In genomic region chrX:49271341-49271740, GRCh38 we compare ENCODE assay signal across 7 cellular contexts. TPM values are rescaled to one million over a fixed set of nuclear protein-coding genes. Genes with fewer than 3 reads are reported as not detected.
DNase-seq lines count a peak whose midpoint lies in the region; ATAC-seq and TF ChIP-seq lines count a peak whose summit lies in the region.
"Had no signal": no experiment of that assay in that cellular context is flagged by ENCODE, and none has a peak within 500 bp of the region (broad histone marks: within the 10 kb centered on the region; RNA-seq: fewer than 3 reads in every experiment).

No MANE protein-coding gene starts in this region.

- peaks cover 4% of the 10 kb centered on the region for H3K36me3 Mint-ChIP-seq in type B pancreatic cell

- H3K9me3 Mint-ChIP-seq in type B pancreatic cell = no peaks in the 10 kb centered on the region

- ATAC-seq in left cardiac atrium (no peak), HG03045 (IDR thresholded peaks at IDR 0.05; ENCODE audit: unreplicated experiment) (no peak)

- H3K4me1 ChIP-seq in left ventricle myocardium inferior = peaks cover 37% of the 10 kb centered on the region
- peaks cover 24 to 27% of the 10 kb centered on the region in 2 donors for H3K4me1 ChIP-seq in duodenal mucosa (ENCODE audit: control insufficient read depth in 1 of 2, insufficient read depth in 2 of 2, low read length in 2 of 2)

- peak overlapping the region in 1 of 2 donors; percentile 10 for H3K9ac ChIP-seq in duodenal mucosa (ENCODE audit: low read depth in 1 of 2, low read length in 2 of 2)

- H3K9me3 ChIP-seq in left ventricle myocardium inferior (replicated peaks) = no peaks in the 10 kb centered on the region
- H3K9me3 ChIP-seq in duodenal mucosa (ENCODE audit: control insufficient read depth in 1 of 2, low read length in 2 of 2) = no peaks in the 10 kb centered on the region

- peak overlapping the region; percentile 81 for H3K4me3 Mint-ChIP-seq in type B pancreatic cell

- H3K4me3 ChIP-seq in left ventricle myocardium inferior (peak overlapping the region; percentile 82), duodenal mucosa (ENCODE audit: low read depth in 1 of 2, low read length in 2 of 2) (peak overlapping the region; percentile 58 to 63)

- peak overlapping the region; percentile 95 for H3K27ac ChIP-seq in left ventricle myocardium inferior (replicated peaks)
- no peak overlapping the region for H3K27ac ChIP-seq in duodenal mucosa (ENCODE audit: low read depth, low read length)

- intact Hi-C loops in left ventricle myocardium inferior (cut with micrococcal nuclease) (no loop called here), left cardiac atrium (cut with DNase I) (loop anchor here in 1 of 2 donors (10.0 kb wide), 1 partner anchor 117 kb away; no protein-coding TSS in a partner anchor)

- H3K27me3 ChIP-seq in left ventricle myocardium inferior (ENCODE audit: low read depth) = no peaks in the 10 kb centered on the region
- H3K27me3 ChIP-seq in duodenal mucosa (ENCODE audit: control insufficient read depth in 1 of 2, insufficient read depth in 2 of 2, low read length in 2 of 2) = no peaks in the 10 kb centered on the region

- H3K27me3 Mint-ChIP-seq in type B pancreatic cell = no peaks in the 10 kb centered on the region

- H3K4me1 Mint-ChIP-seq in type B pancreatic cell (ENCODE audit: unreplicated experiment) = peaks cover 14% of the 10 kb centered on the region

- TF ChIP-seq CTCF in left ventricle myocardium inferior (IDR thresholded peaks at IDR 0.05; ENCODE audit: borderline replicate concordance) = no peak
- no peak for TF ChIP-seq CTCF in type B pancreatic cell (conservative IDR thresholded peaks at IDR 0.05)

- DNase-seq in left ventricle myocardium inferior (no peak), left cardiac atrium (no peak), type B pancreatic cell (ENCODE audit: extremely low spot score, unreplicated experiment) (no peak), NCI-H2029 treated with DMSO at 0.1 percent for 48 hours (lab: John Stamatoyannopoulos, UW) (no peak)

- no peaks in the 10 kb centered on the region for H3K36me3 ChIP-seq in left ventricle myocardium inferior
- peaks cover 0 to 4% of the 10 kb centered on the region in 2 donors for H3K36me3 ChIP-seq in duodenal mucosa (ENCODE audit: control insufficient read depth in 1 of 2, insufficient read depth in 2 of 2, low read length in 2 of 2)

- peak overlapping the region; percentile 90 for H3K27ac Mint-ChIP-seq in type B pancreatic cell

RNA-seq across cellular contexts. Expression of gene PPP1R3F, which starts 1.7 kb away (rescaled TPM):
- total RNA-seq in left ventricle myocardium inferior (25.3 TPM), left cardiac atrium (10 to 100 TPM; 17.5 to 22.5 TPM), type B pancreatic cell (ENCODE audit: low replicate concordance) (5.7 and 8.0 TPM in 2 replicates)

RNA-seq across cellular contexts. Expression of gene FOXP3, which starts 6.8 kb away (rescaled TPM):
- total RNA-seq in left ventricle myocardium inferior (not detected), left cardiac atrium (not detected), type B pancreatic cell (ENCODE audit: low replicate concordance) (0.24 and 0.58 TPM in 2 replicates)

RNA-seq across cellular contexts. Expression of gene GAGE10, which starts 32.1 kb away (rescaled TPM):
- total RNA-seq in left ventricle myocardium inferior (not detected), left cardiac atrium (not detected), type B pancreatic cell (ENCODE audit: low replicate concordance) (not detected in 2 replicates)
- total RNA-seq: ureter had no signal

RNA-seq across cellular contexts. Expression of gene CCDC22, which starts 36.1 kb away (rescaled TPM):
- total RNA-seq in left ventricle myocardium inferior = 10.6 TPM
- total RNA-seq in left cardiac atrium = 10 to 100 TPM in 1 of 2 donors, 1 to 10 TPM in 1; 8.8 to 10.7 TPM
- 13.0 and 16.6 TPM in 2 replicates for total RNA-seq in type B pancreatic cell (ENCODE audit: low replicate concordance)

RNA-seq across cellular contexts. Expression of gene CACNA1F, which starts 38.2 kb away (rescaled TPM):
- total RNA-seq in left ventricle myocardium inferior = 0.08 TPM
- under 1 TPM; 0.03 to 0.21 TPM for total RNA-seq in left cardiac atrium
- 0.17 and 0.48 TPM in 2 replicates for total RNA-seq in type B pancreatic cell (ENCODE audit: low replicate concordance)
